Comparison of ENCODE assay signal across 11 cellular contexts in the genomic region with DNA sequence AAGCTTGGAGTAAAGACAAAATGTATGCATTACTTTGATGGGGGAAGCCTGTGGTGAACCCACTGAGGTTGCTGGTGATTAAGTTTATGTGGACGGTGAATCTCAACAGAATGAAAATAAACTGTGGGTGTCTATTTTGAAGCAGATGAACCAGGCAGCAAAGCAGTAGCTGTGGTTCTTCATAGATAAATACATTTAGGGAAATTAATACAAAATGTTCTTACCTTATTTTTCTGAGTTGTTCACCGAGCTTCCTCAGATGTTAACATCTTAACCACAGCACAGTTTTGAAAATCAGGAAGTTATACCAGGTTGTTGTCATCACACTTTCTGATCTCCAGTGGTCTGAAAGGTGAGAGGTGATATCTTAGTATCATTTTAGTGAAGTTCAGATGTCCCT. TPM values are rescaled to one million over a fixed set of nuclear protein-coding genes. Genes with fewer than 3 reads are reported as not detected.
DNase-seq lines count a peak whose midpoint lies in the region; ATAC-seq, FAIRE-seq and TF ChIP-seq lines count a peak whose summit lies in the region.
"Had no signal": no experiment of that assay in that cellular context is flagged by ENCODE, and none has a peak within 500 bp of the region (broad histone marks: within the 10 kb centered on the region; RNA-seq: fewer than 3 reads in every experiment).

No MANE protein-coding gene starts in this region.

- no peaks in the 10 kb centered on the region for H3K27me3 ChIP-seq in CD4-positive, alpha-beta T cell (ENCODE audit: control insufficient read depth, insufficient read depth, low read length)
- no peaks in the 10 kb centered on the region for H3K27me3 ChIP-seq in keratinocyte (ENCODE audit: control insufficient read depth, extremely low read depth, insufficient read depth, low read length)
- no peaks in the 10 kb centered on the region for H3K27me3 ChIP-seq in tibial artery
- 0 out of 2 replicates have a peak, but pooled peaks cover 2% of the 10 kb centered on the region for H3K27me3 ChIP-seq in Karpas-422 (ENCODE audit: low read length)

- no peak for DNase-seq in CD4-positive, alpha-beta T cell
- peak; percentile 74 for DNase-seq in SIG-M5 treated with dmso at 0.1 percent for 504 hours (lab: John Stamatoyannopoulos, UW; ENCODE audit: unreplicated experiment)
- no peak for DNase-seq in keratinocyte (ENCODE audit: low read depth, low spot score)
- no peak for DNase-seq in tibial artery
- no peak for DNase-seq in SW480 (ENCODE audit: low spot score)
- no peak for DNase-seq in Karpas-422
- DNase-seq in HEK293T (ENCODE audit: extremely low spot score) = no peak
- DNase-seq: posterior cingulate gyrus had no signal

- peaks cover 78% of the 10 kb centered on the region for H3K79me2 ChIP-seq in keratinocyte (ENCODE audit: control insufficient read depth, insufficient read depth, low read length)
- H3K79me2 ChIP-seq in Karpas-422 (ENCODE audit: low read length) = no peaks in the 10 kb centered on the region

- H3K36me3 ChIP-seq in keratinocyte (ENCODE audit: control insufficient read depth in 2 of 2, extremely low read depth in 1 of 2, insufficient read depth in 2 of 2, low read length in 2 of 2) (peaks cover 4% of the 10 kb centered on the region in 2 experiments), tibial artery (no peaks in the 10 kb centered on the region), Karpas-422 (ENCODE audit: insufficient read depth, low read length) (no peaks in the 10 kb centered on the region)

- H2AFZ ChIP-seq in keratinocyte (ENCODE audit: control insufficient read depth, low read length) = no peak overlapping the region
- no peak overlapping the region for H2AFZ ChIP-seq in Karpas-422 (ENCODE audit: low read length)

- POLR2A ChIA-PET in CD4-positive, alpha-beta T cell (lab: Charles Lee) = interaction anchor here (0.6 to 6.3 kb wide), 28 partner anchors 9 to 406 kb away, joined by 3 to 58 read pairs (median 8); no protein-coding TSS in a partner anchor
- POLR2A ChIA-PET in HEK293T (lab: Yijun Ruan, JAX) = no interaction called here

- H3K9ac ChIP-seq in keratinocyte (ENCODE audit: control insufficient read depth, extremely low read depth, insufficient read depth, low read length) (no peak overlapping the region), Karpas-422 (ENCODE audit: low read length) (no peak overlapping the region)

- H3K36me3 Mint-ChIP-seq in CD4-positive, alpha-beta T cell (ENCODE audit: low read depth) = peaks cover 29% of the 10 kb centered on the region

- CTCF ChIA-PET in CD4-positive, alpha-beta T cell (lab: Charles Lee) = interaction anchor here (1.1 to 2.4 kb wide), 6 partner anchors 12 to 296 kb away, joined by 3 to 7 read pairs (median 4); no protein-coding TSS in a partner anchor
- CTCF ChIA-PET in HEK293T (lab: Yijun Ruan, JAX) = no interaction called here

- H3K4me3 ChIP-seq in keratinocyte (ENCODE audit: control insufficient read depth in 2 of 3, extremely low read depth in 1 of 3, insufficient read depth in 2 of 3, low read depth in 1 of 3, low read length in 3 of 3) = no peak overlapping the region
- no peak overlapping the region for H3K4me3 ChIP-seq in tibial artery
- H3K4me3 ChIP-seq in Karpas-422 (ENCODE audit: low read length) = no peak overlapping the region

- no peaks in the 10 kb centered on the region for H3K9me3 ChIP-seq in CD4-positive, alpha-beta T cell (ENCODE audit: control insufficient read depth, low read length)
- H3K9me3 ChIP-seq in keratinocyte (ENCODE audit: control insufficient read depth, low read depth, low read length) (no peaks in the 10 kb centered on the region), tibial artery (no peaks in the 10 kb centered on the region), Karpas-422 (ENCODE audit: low read length) (no peaks in the 10 kb centered on the region)

- no peaks in the 10 kb centered on the region for H3K9me3 Mint-ChIP-seq in CD4-positive, alpha-beta T cell

- no peaks in the 10 kb centered on the region for H3K9me2 ChIP-seq in Karpas-422 (replicated peaks; ENCODE audit: insufficient read depth, low read length)

- H4K20me1 ChIP-seq in keratinocyte (ENCODE audit: control insufficient read depth, extremely low read depth, insufficient read depth, low read length) = no peaks in the 10 kb centered on the region
- H4K20me1 ChIP-seq in Karpas-422 (ENCODE audit: insufficient read depth, low read depth, low read length) = no peaks in the 10 kb centered on the region

- peak overlapping the region; percentile 52 for H3K27ac ChIP-seq in CD4-positive, alpha-beta T cell (ENCODE audit: low read depth, low read length)
- H3K27ac ChIP-seq in keratinocyte (ENCODE audit: control insufficient read depth, insufficient read depth, low read length) = peak overlapping the region; percentile 89
- no peak overlapping the region for H3K27ac ChIP-seq in tibial artery
- H3K27ac ChIP-seq in Karpas-422 (ENCODE audit: low read length) = no peak overlapping the region

- no peak for FAIRE-seq in keratinocyte (lab: Jason Lieb, UNC)
- FAIRE-seq: bronchial epithelial cell, D721Med had no signal

- peaks cover 92% of the 10 kb centered on the region for H3K4me1 Mint-ChIP-seq in CD4-positive, alpha-beta T cell (ENCODE audit: low read depth)

- ATAC-seq in CD4-positive, alpha-beta T cell (ENCODE audit: poor library complexity) = peak; percentile 11
- peak; percentile 39 for ATAC-seq in GM21723 (IDR thresholded peaks at IDR 0.05; ENCODE audit: unreplicated experiment)

- peak overlapping the region; percentile 77 for H3K4me3 Mint-ChIP-seq in CD4-positive, alpha-beta T cell

- H3K4me1 ChIP-seq in keratinocyte (ENCODE audit: control insufficient read depth, extremely low read depth, insufficient read depth, low read length) (peaks cover 41% of the 10 kb centered on the region), tibial artery (peaks cover 0 to 82% (median 55%) of the 10 kb centered on the region in 4 donors), Karpas-422 (ENCODE audit: low read length) (peaks cover 2% of the 10 kb centered on the region; the same call in 1 of the 2 replicates)

- no peaks in the 10 kb centered on the region for H3K9me1 ChIP-seq in keratinocyte (ENCODE audit: control insufficient read depth, extremely low read depth, insufficient read depth, low read length)

- no peak overlapping the region for H3K4me2 ChIP-seq in keratinocyte (ENCODE audit: control insufficient read depth, extremely low read depth, insufficient read depth, low read depth, low read length)
- no peak overlapping the region for H3K4me2 ChIP-seq in Karpas-422 (ENCODE audit: low read depth, low read length, poor library complexity, severe bottlenecking)

- no peak for TF ChIP-seq CTCF in CD4-positive, alpha-beta T cell (IDR thresholded peaks at IDR 0.05)
- TF ChIP-seq CTCF in keratinocyte (optimal IDR thresholded peaks at IDR 0.05 in 1 of 3, IDR thresholded peaks at IDR 0.05 in 1 of 3, conservative IDR thresholded peaks at IDR 0.05 in 1 of 3; ENCODE audit: extremely low read depth in 1 of 3, insufficient read depth in 2 of 3, low read length in 3 of 3) (no peak), tibial artery (IDR thresholded peaks at IDR 0.05) (no peak)

- dilution Hi-C loops in keratinocyte (cut with MboI; ENCODE audit: extremely low pct_ligation_motif_present, low sequenced_read_pairs) = no loop called here

- no peaks in the 10 kb centered on the region for H3K27me3 Mint-ChIP-seq in CD4-positive, alpha-beta T cell

- peak overlapping the region; percentile 98 for H3K27ac Mint-ChIP-seq in CD4-positive, alpha-beta T cell

- intact Hi-C loops in CD4-positive, alpha-beta T cell (cut with DNase I, micrococcal nuclease) = loop anchor here (1.0 to 5.0 kb wide), 5 partner anchors 10 to 299 kb away; no protein-coding TSS in a partner anchor
- intact Hi-C loops in tibial artery (cut with DNase I; ENCODE audit: low total_unique reads) = no loop called here

TF ChIP-seq in HEK293T, 16 proteins besides CTCF, POLR2A, EP300 and RAD21:
- TF ChIP-seq SP1 (IDR thresholded peaks at IDR 0.05) (no peak), L3MBTL2 (conservative IDR thresholded peaks at IDR 0.05) (no peak), ELF4 (IDR thresholded peaks at IDR 0.05) (no peak), CTBP1 (IDR thresholded peaks at IDR 0.05; ENCODE audit: borderline replicate concordance) (no peak), HDGF (IDR thresholded peaks at IDR 0.05; ENCODE audit: borderline replicate concordance) (no peak), FOXK2 (IDR thresholded peaks at IDR 0.05) (no peak), LEF1 (IDR thresholded peaks at IDR 0.05; ENCODE audit: borderline replicate concordance) (no peak), BHLHE40 (IDR thresholded peaks at IDR 0.05; ENCODE audit: borderline replicate concordance) (no peak), ZNF384 (IDR thresholded peaks at IDR 0.05) (no peak), FOXA1 (IDR thresholded peaks at IDR 0.05) (no peak), ARNT (IDR thresholded peaks at IDR 0.05) (no peak), TARDBP (IDR thresholded peaks at IDR 0.05) (no peak), FOXM1 (IDR thresholded peaks at IDR 0.05; ENCODE audit: borderline replicate concordance) (no peak), NFRKB (IDR thresholded peaks at IDR 0.05) (no peak)
- TF ChIP-seq, protein P1, sequence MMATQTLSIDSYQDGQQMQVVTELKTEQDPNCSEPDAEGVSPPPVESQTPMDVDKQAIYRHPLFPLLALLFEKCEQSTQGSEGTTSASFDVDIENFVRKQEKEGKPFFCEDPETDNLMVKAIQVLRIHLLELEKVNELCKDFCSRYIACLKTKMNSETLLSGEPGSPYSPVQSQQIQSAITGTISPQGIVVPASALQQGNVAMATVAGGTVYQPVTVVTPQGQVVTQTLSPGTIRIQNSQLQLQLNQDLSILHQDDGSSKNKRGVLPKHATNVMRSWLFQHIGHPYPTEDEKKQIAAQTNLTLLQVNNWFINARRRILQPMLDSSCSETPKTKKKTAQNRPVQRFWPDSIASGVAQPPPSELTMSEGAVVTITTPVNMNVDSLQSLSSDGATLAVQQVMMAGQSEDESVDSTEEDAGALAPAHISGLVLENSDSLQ (IDR thresholded peaks at IDR 0.05) = no peak

RNA-seq across cellular contexts. Expression of a gene that starts 53.9 kb away (rescaled TPM):
- total RNA-seq in CD4-positive, alpha-beta T cell = 10 to 100 TPM; 92.1 to 92.3 TPM
- 24.2 to 54.8 TPM (median 31.4 TPM) in 3 replicates for polyA plus RNA-seq in keratinocyte
- polyA plus RNA-seq in keratinocyte (2011; ENCODE audit: low read depth) = 42.3 TPM
- polyA plus RNA-seq in keratinocyte (2011; cell fraction: cytosol; rRNA removed) = 34.1 and 49.8 TPM in 2 replicates
- polyA plus RNA-seq in keratinocyte (2011; cell fraction: nucleus; rRNA removed) = 21.5 and 21.6 TPM in 2 replicates
- 20.0 and 50.3 TPM in 2 replicates for polyA plus RNA-seq in keratinocyte (2012; ENCODE audit: low replicate concordance)
- 17.3 to 43.2 TPM (median 22.0 TPM) in 3 replicates for polyA minus RNA-seq in keratinocyte
- polyA minus RNA-seq in keratinocyte (2011; cell fraction: cytosol; rRNA and poly(A)+ RNA removed) = 32.8 TPM
- 16.5 and 19.8 TPM in 2 replicates for polyA minus RNA-seq in keratinocyte (2011; cell fraction: nucleus; rRNA and poly(A)+ RNA removed)
- 0.30 and 4.1 TPM in 2 replicates for total RNA-seq in Karpas-422 (2014; rRNA removed; shearing (Covaris generic); ENCODE audit: low replicate concordance)

Comparison
In these comparisons a context has a peak if more than half of its experiments do, and no peak if none do; other contexts are left out.
1. H3K27ac ChIP-seq: peak in CD4-positive, alpha-beta T cell (single experiment) and keratinocyte (single experiment); none in tibial artery (0 of 2) and Karpas-422 (single experiment).
2. RNA of a gene that starts 53.9 kb away (total RNA-seq): 92.1 to 92.3 TPM in CD4-positive, alpha-beta T cell; 0.30 to 4.1 TPM in Karpas-422; every median in the first group is over 10 times any median in the second.